ENCODE assay signal across 23 cellular contexts in genomic region chr5:66826696-66827095, GRCh38.
"Had no signal": no experiment of that assay in that cellular context is flagged by ENCODE, and none has a peak within 500 bp of the region (broad histone marks: within the 10 kb centered on the region; RNA-seq: fewer than 3 reads in every experiment).

No MANE protein-coding gene starts in this region.

- ATAC-seq: activated CD8-positive, alpha-beta T cell treated with anti-CD3 and anti-CD28 coated beads for 36 hours; gastroesophageal sphincter; natural killer cell; sciatic nerve; upper lobe of right lung had no signal

- H3K4me1 ChIP-seq: breast epithelium had no signal

- H3K36me3 Mint-ChIP-seq: natural killer cell had no signal

- H3K9me3 ChIP-seq: breast epithelium, esophagus squamous epithelium, gastroesophageal sphincter, neutrophil, ovary, thoracic aorta, upper lobe of right lung had no signal

- H3K27ac Mint-ChIP-seq: activated CD8-positive, alpha-beta T cell treated with anti-CD3 and anti-CD28 coated beads for 36 hours; activated naive CD8-positive, alpha-beta T cell treated with anti-CD3 and anti-CD28 coated beads, Interleukin-2, amount 10 ng/mL, durations not matched to agents 7 days and 5 days; activated T-cell treated with anti-CD3 and anti-CD28 coated beads, Interleukin-2, amount 50 U/mL, for 24 hours; natural killer cell had no signal

- H3K4me3 Mint-ChIP-seq: activated CD8-positive, alpha-beta T cell treated with anti-CD3 and anti-CD28 coated beads for 36 hours; activated naive CD8-positive, alpha-beta T cell treated with anti-CD3 and anti-CD28 coated beads, Interleukin-2, amount 10 ng/mL, durations not matched to agents 7 days and 5 days; activated T-cell treated with anti-CD3 and anti-CD28 coated beads, Interleukin-2, amount 50 U/mL, for 24 hours; natural killer cell had no signal

- H3K4me3 ChIP-seq: breast epithelium, coronary artery, esophagus squamous epithelium, gastroesophageal sphincter, lung, ovary, thoracic aorta, upper lobe of right lung had no signal

- H3K9me3 Mint-ChIP-seq: activated T-cell treated with anti-CD3 and anti-CD28 coated beads, Interleukin-2, amount 50 U/mL, for 24 hours; natural killer cell had no signal

- H3K27me3 ChIP-seq: breast epithelium, esophagus squamous epithelium, ovary, upper lobe of right lung had no signal

- H3K27me3 Mint-ChIP-seq: activated naive CD8-positive, alpha-beta T cell treated with anti-CD3 and anti-CD28 coated beads, Interleukin-2, amount 10 ng/mL, durations not matched to agents 7 days and 5 days had no signal

- H3K36me3 ChIP-seq: breast epithelium, esophagus squamous epithelium, gastroesophageal sphincter, neutrophil, ovary, thoracic aorta, upper lobe of right lung had no signal

- DNase-seq: activated CD4-positive, alpha-beta T cell treated with anti-CD3 and anti-CD28 coated beads for 48 hours; activated CD8-positive, alpha-beta T cell treated with anti-CD3 and anti-CD28 coated beads for 36 hours; activated naive CD4-positive, alpha-beta T cell treated with Interleukin-2 at 50 U/mL for 16 hours; activated naive CD8-positive, alpha-beta T cell treated with anti-CD3 and anti-CD28 coated beads, Interleukin-2, amount 10 ng/mL, durations not matched to agents 7 days and 5 days; activated T-cell treated with anti-CD3 and anti-CD28 coated beads, Interleukin-2, amount 50 U/mL, for 24 hours; amniotic stem cell; cerebellar nuclear complex; esophagus squamous epithelium; head of caudate nucleus; kidney; midbrain; natural killer cell; ovary; small intestine; stimulated activated naive CD4-positive, alpha-beta T cell treated with Interleukin-2 at 50 U/mL for 16 hours; upper lobe of right lung had no signal

- H3K27ac ChIP-seq: breast epithelium, coronary artery, esophagus squamous epithelium, gastroesophageal sphincter, neutrophil, ovary, thoracic aorta, upper lobe of right lung had no signal
